ENCODE assay signal across 10 cellular contexts in the genomic region with DNA sequence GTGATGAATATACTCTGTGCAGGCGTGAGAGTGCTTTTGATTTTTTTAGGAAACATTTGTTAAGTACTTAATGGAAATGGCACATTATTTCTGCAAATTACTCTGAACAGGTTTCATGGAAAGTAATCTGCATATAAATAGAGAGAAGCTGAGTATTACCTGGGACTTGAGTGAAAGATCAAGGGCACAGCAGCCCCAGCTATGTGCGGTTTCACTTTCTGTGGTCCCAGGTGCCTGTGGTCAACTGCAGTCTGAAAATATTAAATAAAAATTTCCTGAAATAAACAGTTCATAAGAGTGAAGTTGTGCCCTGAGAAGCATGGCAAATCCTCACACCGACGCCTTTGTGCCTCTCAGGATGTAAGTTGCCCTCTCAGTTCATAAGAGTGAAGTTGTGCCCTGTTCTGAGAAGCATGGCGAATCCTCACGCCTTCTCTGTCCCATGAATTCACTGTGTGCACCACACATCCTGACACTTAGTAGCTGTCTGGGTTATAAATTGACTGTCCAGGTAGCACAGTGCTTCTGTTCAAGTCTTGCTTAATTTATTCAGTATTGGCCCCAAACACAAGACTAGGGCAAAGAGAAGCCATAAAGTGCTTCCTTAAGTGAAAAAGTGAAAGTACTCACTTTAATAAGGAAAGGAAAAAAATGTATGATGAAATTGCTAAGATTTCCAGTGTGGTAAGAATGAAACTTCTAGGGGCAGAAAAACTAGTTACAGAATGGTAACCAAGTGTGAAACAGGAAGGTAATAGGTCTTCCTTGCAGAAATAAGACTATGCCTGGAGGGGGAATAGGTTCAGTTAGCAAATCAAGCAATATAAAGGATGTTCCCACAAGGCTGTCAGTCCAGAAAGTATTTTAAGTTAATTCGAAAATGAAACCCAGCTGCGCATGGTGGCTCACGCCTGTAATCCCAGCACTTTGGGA. TPM values are rescaled to one million over a fixed set of nuclear protein-coding genes. Genes with fewer than 3 reads are reported as not detected.
A peak's percentile ranks its signal among the peaks of the same experiment; 100 is the strongest.
DNase-seq lines count a peak whose midpoint lies in the region; ATAC-seq, FAIRE-seq and TF ChIP-seq lines count a peak whose summit lies in the region.
"Had no signal": no experiment of that assay in that cellular context is flagged by ENCODE, and none has a peak within 500 bp of the region (broad histone marks: within the 10 kb centered on the region; RNA-seq: fewer than 3 reads in every experiment).

No MANE protein-coding gene starts in this region.

- peaks cover 20% of the 10 kb centered on the region for H3K4me1 ChIP-seq in KMS-11 (ENCODE audit: low read depth, poor library complexity, severe bottlenecking)
- peaks cover 9 to 21% (median 18%) of the 10 kb centered on the region in 3 donors for H3K4me1 ChIP-seq in esophagus squamous epithelium
- H3K4me1 ChIP-seq in small intestine (ENCODE audit: control insufficient read depth in 2 of 2, insufficient read depth in 1 of 2, low read depth in 1 of 2, low read length in 1 of 2) = no peaks in the 10 kb centered on the region

- WGBS in esophagus squamous epithelium, 2 donors = 57 to 69% methylated on average over 9 of the region's 9 CpGs
- WGBS in small intestine, 3 donors = 65 to 81% (median 71%) methylated on average over 9 of the region's 9 CpGs

- FAIRE-seq in small intestine (lab: Jason Lieb, UNC) = no peak

- H3K9me3 ChIP-seq in esophagus squamous epithelium (peaks cover 0 to 9% (median 3%) of the 10 kb centered on the region in 3 donors), small intestine (ENCODE audit: control insufficient read depth, low read depth) (no peaks in the 10 kb centered on the region)
- H3K9me3 ChIP-seq: testis had no signal

- no peak for TF ChIP-seq CTCF in KMS-11 (conservative IDR thresholded peaks at IDR 0.05; ENCODE audit: low read depth, low read length)
- TF ChIP-seq CTCF in esophagus squamous epithelium (IDR thresholded peaks at IDR 0.05) = no peak

- intact Hi-C loops in Right ventricle myocardium inferior (cut with DNase I) = no loop called here
- intact Hi-C loops in esophagus squamous epithelium (cut with DNase I) = no loop called here

- H3K36me3 ChIP-seq in KMS-11 (ENCODE audit: insufficient read depth) = no peaks in the 10 kb centered on the region
- H3K36me3 ChIP-seq in esophagus squamous epithelium = no peaks in the 10 kb centered on the region
- H3K36me3 ChIP-seq in small intestine (ENCODE audit: control insufficient read depth in 2 of 2, insufficient read depth in 2 of 2, low read length in 2 of 2) = no peaks in the 10 kb centered on the region

- H3K9ac ChIP-seq in KMS-11 = no peak overlapping the region

- peak overlapping the region; percentile 33; the same call in 1 of the 2 replicates for H3K4me2 ChIP-seq in KMS-11

- peak; percentile 32 for DNase-seq in kidney tubule cell (ENCODE audit: low spot score)
- no peak for DNase-seq in Right ventricle myocardium inferior (ENCODE audit: missing footprints)
- DNase-seq in esophagus squamous epithelium (lab: John Stamatoyannopoulos, UW) = no peak
- DNase-seq in small intestine = no peak
- DNase-seq: left ventricle myocardium superior, testis had no signal

- no peaks in the 10 kb centered on the region for H3K79me2 ChIP-seq in KMS-11 (ENCODE audit: insufficient read depth, low read depth)

- H3K27me3 ChIP-seq in KMS-11 (ENCODE audit: insufficient read depth, low read depth) (peaks cover 14% of the 10 kb centered on the region), esophagus squamous epithelium (peaks cover 0 to 57% (median 12%) of the 10 kb centered on the region in 4 donors), small intestine (ENCODE audit: control insufficient read depth in 2 of 2, insufficient read depth in 2 of 2, low read length in 2 of 2) (peaks cover 6 to 10% of the 10 kb centered on the region in 2 donors)
- H3K27me3 ChIP-seq: testis had no signal

- no peak overlapping the region for H3K4me3 ChIP-seq in KMS-11 (IDR thresholded peaks at IDR 0.05; ENCODE audit: insufficient read depth, low read depth, low read length)
- H3K4me3 ChIP-seq in esophagus squamous epithelium = no peak overlapping the region
- no peak overlapping the region for H3K4me3 ChIP-seq in small intestine (ENCODE audit: low read depth in 1 of 2, low read length in 2 of 2)
- H3K4me3 ChIP-seq: testis had no signal

- H2AFZ ChIP-seq in KMS-11 (ENCODE audit: low read depth) = no peak overlapping the region

- peak; percentile 77 for ATAC-seq in GM18907 (IDR thresholded peaks at IDR 0.05; ENCODE audit: unreplicated experiment)
- ATAC-seq in GM21786 (IDR thresholded peaks at IDR 0.05; ENCODE audit: unreplicated experiment) = peak; percentile 64
- no peak for ATAC-seq in Right ventricle myocardium inferior
- ATAC-seq: left ventricle myocardium superior had no signal

- TF ChIP-seq POLR2A in esophagus squamous epithelium (IDR thresholded peaks at IDR 0.05) = no peak

- H3K27ac ChIP-seq in KMS-11 (no peak overlapping the region), esophagus squamous epithelium (no peak overlapping the region), small intestine (ENCODE audit: low read depth in 1 of 2, low read length in 1 of 2) (no peak overlapping the region)
- H3K27ac ChIP-seq: testis had no signal

- H4K20me1 ChIP-seq in KMS-11 (ENCODE audit: insufficient read depth) = no peaks in the 10 kb centered on the region

RNA-seq across cellular contexts. Expression of a gene that starts 4.3 kb away (rescaled TPM):
- total RNA-seq in Right ventricle myocardium inferior (2.4 TPM), esophagus squamous epithelium (1 to 10 TPM in 3 of 4 donors, not detected in 1; 1.7 to 5.9 (median 2.0) TPM)
- polyA plus RNA-seq in small intestine = 1 to 10 TPM in 1 of 3 donors, under 1 TPM in 1, not detected in 1; 0.54 to 1.1 TPM
- total RNA-seq: RPMI7951 had no signal
